Comparison of ENCODE assay signal across 9 cellular contexts in the genomic region with DNA sequence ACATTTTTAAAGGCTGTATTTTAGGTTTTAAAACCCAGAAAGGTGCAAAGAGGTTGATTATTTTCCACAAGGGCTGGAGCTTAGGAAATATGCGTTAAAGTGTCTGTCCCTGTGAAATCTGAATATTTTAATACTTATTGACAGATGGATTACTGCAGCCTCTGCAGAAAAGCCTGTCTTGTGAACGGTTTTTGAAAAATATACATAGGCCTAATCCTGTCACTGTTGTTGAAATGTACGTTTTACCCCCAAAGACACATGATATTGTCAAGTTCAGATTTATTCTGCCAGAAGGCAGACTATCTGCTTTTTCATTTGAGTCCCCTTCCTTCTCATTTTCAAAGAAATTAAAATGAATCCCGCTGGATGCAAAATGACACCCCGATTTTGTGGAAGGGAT. TPM values are rescaled to one million over a fixed set of nuclear protein-coding genes. Genes with fewer than 3 reads are reported as not detected.
DNase-seq lines count a peak whose midpoint lies in the region; ATAC-seq and TF ChIP-seq lines count a peak whose summit lies in the region.
"Had no signal": no experiment of that assay in that cellular context is flagged by ENCODE, and none has a peak within 500 bp of the region (broad histone marks: within the 10 kb centered on the region; RNA-seq: fewer than 3 reads in every experiment).

No MANE protein-coding gene starts in this region.

- dilution Hi-C loops in mammary epithelial cell (cut with HindIII; ENCODE audit: low sequenced_read_pairs): loop anchor here (5.0 to 25.0 kb wide), 6 partner anchors 60 to 1390 kb away; a partner anchor contains a TSS

- peaks cover 24% of the 10 kb centered on the region for H3K79me2 ChIP-seq in mammary epithelial cell (ENCODE audit: insufficient read depth, low read length)

- H4K20me1 ChIP-seq in mammary epithelial cell (ENCODE audit: insufficient read depth, low read length): no peaks in the 10 kb centered on the region

- no peak overlapping the region for H2AFZ ChIP-seq in mammary epithelial cell (ENCODE audit: low read depth, low read length)

- BruUV-seq in mammary epithelial cell (replicated peaks; lab: Mats Ljungman, UMichigan): no TSS peak

- no peaks in the 10 kb centered on the region for H3K9me3 ChIP-seq in heart left ventricle
- H3K9me3 ChIP-seq in mammary epithelial cell (replicated peaks; ENCODE audit: insufficient read depth, low read length): no peaks in the 10 kb centered on the region
- no peaks in the 10 kb centered on the region for H3K9me3 ChIP-seq in upper lobe of right lung

- H3K27me3 ChIP-seq in heart left ventricle (no peaks in the 10 kb centered on the region), mammary epithelial cell (ENCODE audit: insufficient read depth, low read length) (no peaks in the 10 kb centered on the region), upper lobe of right lung (no peaks in the 10 kb centered on the region)

- H3K36me3 ChIP-seq in heart left ventricle: no peaks in the 10 kb centered on the region
- no peaks in the 10 kb centered on the region for H3K36me3 ChIP-seq in mammary epithelial cell (ENCODE audit: insufficient read depth, low read length)
- no peaks in the 10 kb centered on the region for H3K36me3 ChIP-seq in upper lobe of right lung

- H3K9ac ChIP-seq in mammary epithelial cell (ENCODE audit: insufficient read depth, low read length): peak overlapping the region; percentile 74

- H3K36me3 Mint-ChIP-seq in natural killer cell: peaks cover 7% of the 10 kb centered on the region

- TF ChIP-seq CTCF in heart left ventricle (IDR thresholded peaks at IDR 0.05): no peak
- no peak for TF ChIP-seq CTCF in mammary epithelial cell (conservative IDR thresholded peaks at IDR 0.05 in 1 of 2, IDR thresholded peaks at IDR 0.05 in 1 of 2; ENCODE audit: extremely low read depth in 1 of 2, insufficient read depth in 1 of 2, low read depth in 1 of 2, low read length in 2 of 2)
- TF ChIP-seq CTCF in natural killer cell (IDR thresholded peaks at IDR 0.05): no peak
- TF ChIP-seq CTCF in upper lobe of right lung (IDR thresholded peaks at IDR 0.05): no peak

- WGBS in heart left ventricle, 4 donors: 37 to 43% (median 39%) methylated on average over 5 of the region's 5 CpGs
- 35% methylated on average over 5 of the region's 5 CpGs for WGBS in mammary epithelial cell (ENCODE audit: low coverage, missing lambda C conversion rate)

- DNase-seq in heart left ventricle (no peak), left cardiac atrium (no peak), mammary epithelial cell (no peak), natural killer cell (no peak), upper lobe of right lung (no peak)

- H3K27ac Mint-ChIP-seq in natural killer cell: peak overlapping the region; percentile 97 to 100

- H3K4me2 ChIP-seq in mammary epithelial cell (ENCODE audit: insufficient read depth, low read depth, low read length): peak overlapping the region; percentile 100

- intact Hi-C loops in heart left ventricle (cut with DNase I) (loop anchor here (2.0 to 10.0 kb wide), 20 partner anchors 200 to 1027 kb away; a partner anchor contains a TSS), left cardiac atrium (cut with DNase I) (loop anchor here (5.0 to 10.0 kb wide), 10 partner anchors 197 to 1037 kb away; a partner anchor contains a TSS), mammary epithelial cell (cut with micrococcal nuclease) (loop anchor here (10.0 kb wide), 2 partner anchors 317 to 437 kb away; no protein-coding TSS in a partner anchor), natural killer cell (cut with micrococcal nuclease) (loop anchor here (5.0 to 10.0 kb wide), 2 partner anchors 245 to 437 kb away; no protein-coding TSS in a partner anchor), upper lobe of right lung (cut with DNase I) (no loop called here)

- H3K4me3 ChIP-seq in heart left ventricle (peak overlapping the region in 10 of 12 donors; percentile 61 to 89 (median 78)), mammary epithelial cell (replicated peaks in 1 of 3; ENCODE audit: insufficient read depth in 1 of 3, low read depth in 2 of 3, low read length in 3 of 3) (no peak overlapping the region), upper lobe of right lung (peak overlapping the region; percentile 74)

- peak overlapping the region; percentile 94 to 100 (median 98) for H3K27ac ChIP-seq in heart left ventricle
- H3K27ac ChIP-seq in mammary epithelial cell (ENCODE audit: insufficient read depth, low read depth, low read length): peak overlapping the region; percentile 100
- peak overlapping the region; percentile 100 for H3K27ac ChIP-seq in upper lobe of right lung

- CTCF ChIA-PET in mammary epithelial cell (lab: Charles Lee; ENCODE audit: low non-redundant PET): interaction anchor here (0.5 to 1.1 kb wide), 7 partner anchors 11 to 882 kb away, joined by 3 to 10 read pairs (median 5); no protein-coding TSS in a partner anchor

- H3K27me3 Mint-ChIP-seq in natural killer cell (ENCODE audit: low read depth in 2 of 2): no peaks in the 10 kb centered on the region

- peaks cover 0 to 34% (median 6%) of the 10 kb centered on the region in 12 donors for H3K4me1 ChIP-seq in heart left ventricle
- peaks cover 25% of the 10 kb centered on the region for H3K4me1 ChIP-seq in mammary epithelial cell (ENCODE audit: insufficient read depth, low read length)
- peaks cover 35% of the 10 kb centered on the region for H3K4me1 ChIP-seq in upper lobe of right lung

- ATAC-seq in heart left ventricle (no peak), left cardiac atrium (no peak), natural killer cell (no peak), upper lobe of right lung (no peak), GM21723 (IDR thresholded peaks at IDR 0.05; ENCODE audit: unreplicated experiment) (no peak), GM21390 (IDR thresholded peaks at IDR 0.05; ENCODE audit: unreplicated experiment) (no peak), GM19395 (IDR thresholded peaks at IDR 0.05; ENCODE audit: unreplicated experiment) (no peak)

- H3K4me3 Mint-ChIP-seq in natural killer cell: peak overlapping the region; percentile 99

- H3K4me1 Mint-ChIP-seq in natural killer cell: peaks cover 55 to 66% of the 10 kb centered on the region in 2 donors

- no peak for TF ChIP-seq POLR2A in heart left ventricle (IDR thresholded peaks at IDR 0.05)

- H3K9me3 Mint-ChIP-seq in natural killer cell: no peaks in the 10 kb centered on the region

- in situ Hi-C loops in mammary epithelial cell (cut with MboI; ENCODE audit: low sequenced_read_pairs in 2 of 2): loop anchor here (10.0 to 25.0 kb wide), 8 partner anchors 297 to 1397 kb away; no protein-coding TSS in a partner anchor

RNA-seq across cellular contexts. Expression of a gene that starts 2.2 kb away (rescaled TPM):
- total RNA-seq in heart left ventricle (100 to 1,000 TPM in 1 of 9 donors, 10 to 100 TPM in 8; 29.7 to 109 (median 62.0) TPM), left cardiac atrium (100 to 1,000 TPM in 1 of 2 donors, 10 to 100 TPM in 1; 91.7 to 113 TPM), mammary epithelial cell (10 to 100 TPM; 14.0 to 26.8 TPM), natural killer cell (10 to 100 TPM; 41.0 to 59.0 (median 45.2) TPM), upper lobe of right lung (106 TPM)
- polyA plus RNA-seq in heart left ventricle (10 to 100 TPM; 29.3 to 45.7 TPM), mammary epithelial cell (3.9 TPM)
- polyA minus RNA-seq in mammary epithelial cell: 8.4 TPM

RNA-seq across cellular contexts. Expression of a gene that starts 45.1 kb away (rescaled TPM):
- not detected for total RNA-seq in heart left ventricle
- not detected for polyA plus RNA-seq in heart left ventricle
- not detected for total RNA-seq in left cardiac atrium
- total RNA-seq in mammary epithelial cell: not detected
- not detected for polyA plus RNA-seq in mammary epithelial cell
- not detected for polyA minus RNA-seq in mammary epithelial cell
- not detected for total RNA-seq in natural killer cell
- not detected for total RNA-seq in upper lobe of right lung
- total RNA-seq: RPMI7951 had no signal

Comparison
In these comparisons a context has a peak if more than half of its experiments do, and no peak if none do; other contexts are left out.
1. H3K4me3 ChIP-seq: peak in heart left ventricle (10 of 12) and upper lobe of right lung (single experiment); none in mammary epithelial cell (0 of 3).
2. Peak in every context shown above with its lines, with median percentiles within 50 percentile points of each other: H3K27ac ChIP-seq.